In genomic region chr1:2415337-2415736, GRCh38 we compare ENCODE assay signal across 1 cellular context.
TF ChIP-seq lines count a peak whose summit lies in the region.

No MANE protein-coding gene starts in this region.

TF ChIP-seq in GM23338, 12 proteins besides CTCF, POLR2A, EP300 and RAD21:
- TF ChIP-seq JUNB (IDR thresholded peaks at IDR 0.05; ENCODE audit: unreplicated experiment) (no peak), CREB1 (CRISPR knock-in tag; IDR thresholded peaks at IDR 0.05; ENCODE audit: low read depth) (no peak), ZNF114 (CRISPR knock-in tag; IDR thresholded peaks at IDR 0.05) (no peak), REST (IDR thresholded peaks at IDR 0.05; ENCODE audit: unreplicated experiment) (no peak), EZH2 (IDR thresholded peaks at IDR 0.05; ENCODE audit: low read depth, unreplicated experiment) (no peak)
